ENCODE assay signal across 8 cellular contexts in the genomic region with DNA sequence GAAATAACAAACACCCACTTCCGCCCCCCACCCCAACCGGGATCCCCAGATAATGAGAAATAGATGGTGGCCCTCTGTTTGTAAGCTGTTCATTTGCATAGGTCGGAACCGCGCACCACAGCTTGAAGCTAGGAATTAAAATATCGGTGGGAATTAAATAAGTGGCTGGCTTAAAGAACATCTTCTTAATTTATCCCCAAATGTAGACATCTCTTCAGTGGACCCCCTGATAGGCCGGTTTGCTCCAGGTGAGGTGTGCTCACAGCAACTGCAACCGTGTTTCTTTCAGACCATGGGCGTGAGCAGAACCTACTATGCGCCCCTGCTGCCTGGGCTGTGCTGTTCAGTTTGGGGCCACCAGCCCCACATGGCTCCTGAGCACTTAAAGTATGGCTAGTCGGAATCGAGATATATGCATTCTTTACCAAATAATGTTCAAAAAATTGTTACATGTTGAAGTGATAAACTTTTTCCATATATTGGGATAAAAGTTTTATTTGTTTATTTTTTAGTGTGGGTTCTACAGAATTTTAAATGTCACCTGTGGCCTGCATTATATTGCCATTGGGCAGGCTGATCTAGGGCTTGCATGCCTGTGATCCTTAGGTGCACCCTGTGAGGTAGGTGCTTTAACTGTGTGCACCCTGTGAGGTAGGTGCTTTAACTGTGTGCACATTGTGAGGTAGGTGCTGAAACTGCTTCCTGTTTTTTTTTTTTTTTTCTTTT. TPM values are rescaled to one million over a fixed set of nuclear protein-coding genes. Genes with fewer than 3 reads are reported as not detected.
DNase-seq lines count a peak whose midpoint lies in the region; ATAC-seq and TF ChIP-seq lines count a peak whose summit lies in the region.

No MANE protein-coding gene starts in this region.

- H3K9me3 ChIP-seq in right atrium auricular region (no peaks in the 10 kb centered on the region), WERI-Rb-1 (ENCODE audit: severe bottlenecking) (no peaks in the 10 kb centered on the region)

- ATAC-seq in Right ventricle myocardium inferior (no peak), HG03060 (IDR thresholded peaks at IDR 0.05; ENCODE audit: low read depth, unreplicated experiment) (peak; percentile 22), sciatic nerve (peak; percentile 23), GM18873 (IDR thresholded peaks at IDR 0.05; ENCODE audit: low FRiP score, unreplicated experiment) (no peak)

- DNase-seq in right atrium auricular region (ENCODE audit: low spot score) = no peak
- no peak for DNase-seq in Right ventricle myocardium inferior (ENCODE audit: missing footprints)
- DNase-seq in WERI-Rb-1 = no peak
- no peak for DNase-seq in fibroblast of mammary gland (ENCODE audit: low read depth)
- DNase-seq in sciatic nerve (ENCODE audit: low spot score) = no peak
- no peak for DNase-seq in SKM-1 (lab: John Stamatoyannopoulos, UW; ENCODE audit: unreplicated experiment)

- peak overlapping the region; percentile 90 to 91 for H3K27ac ChIP-seq in right atrium auricular region
- peak overlapping the region; percentile 97 for H3K27ac ChIP-seq in WERI-Rb-1

- H3K36me3 ChIP-seq in right atrium auricular region (no peaks in the 10 kb centered on the region), WERI-Rb-1 (peaks cover 14% of the 10 kb centered on the region)

- H3K4me3 ChIP-seq in right atrium auricular region = peak overlapping the region; percentile 69 to 93
- H3K4me3 ChIP-seq in WERI-Rb-1 (ENCODE audit: low read depth, low read length) = peak overlapping the region; percentile 89
- H3K4me3 ChIP-seq in fibroblast of mammary gland (ENCODE audit: control insufficient read depth, low read depth, low read length) = peak overlapping the region; percentile 60

- H3K27me3 ChIP-seq in right atrium auricular region (no peaks in the 10 kb centered on the region), WERI-Rb-1 (ENCODE audit: insufficient read depth, low read depth, severe bottlenecking) (no peaks in the 10 kb centered on the region)

- intact Hi-C loops in Right ventricle myocardium inferior (cut with DNase I) (loop anchor here (2.0 kb wide), 1 partner anchor 103 kb away; no protein-coding TSS in a partner anchor), sciatic nerve (cut with DNase I) (no loop called here)

- H3K4me1 ChIP-seq in right atrium auricular region = peaks cover 0 to 31% of the 10 kb centered on the region in 2 donors

- TF ChIP-seq CTCF in right atrium auricular region (IDR thresholded peaks at IDR 0.05) (no peak), WERI-Rb-1 (IDR thresholded peaks at IDR 0.05; ENCODE audit: low read depth, low read length) (no peak), fibroblast of mammary gland (conservative IDR thresholded peaks at IDR 0.05; ENCODE audit: control insufficient read depth, insufficient read depth, low read depth, low read length) (no peak)

RNA-seq across cellular contexts. Expression of gene DICER1, which starts 0.8 kb away (rescaled TPM):
- total RNA-seq in right atrium auricular region (10 to 100 TPM; 15.9 to 23.0 TPM), Right ventricle myocardium inferior (20.7 TPM), sciatic nerve (92.0 TPM)

Comparison
In these comparisons a context has a peak if more than half of its experiments do, and no peak if none do; other contexts are left out.
1. ATAC-seq: peak in HG03060 (single experiment) and sciatic nerve (single experiment); none in Right ventricle myocardium inferior (single experiment) and GM18873 (single experiment).
2. Peak in every context shown above with its lines, with median percentiles within 50 percentile points of each other: H3K4me3 ChIP-seq.